1 cellular context compared by ENCODE assay signal in the genomic region with DNA sequence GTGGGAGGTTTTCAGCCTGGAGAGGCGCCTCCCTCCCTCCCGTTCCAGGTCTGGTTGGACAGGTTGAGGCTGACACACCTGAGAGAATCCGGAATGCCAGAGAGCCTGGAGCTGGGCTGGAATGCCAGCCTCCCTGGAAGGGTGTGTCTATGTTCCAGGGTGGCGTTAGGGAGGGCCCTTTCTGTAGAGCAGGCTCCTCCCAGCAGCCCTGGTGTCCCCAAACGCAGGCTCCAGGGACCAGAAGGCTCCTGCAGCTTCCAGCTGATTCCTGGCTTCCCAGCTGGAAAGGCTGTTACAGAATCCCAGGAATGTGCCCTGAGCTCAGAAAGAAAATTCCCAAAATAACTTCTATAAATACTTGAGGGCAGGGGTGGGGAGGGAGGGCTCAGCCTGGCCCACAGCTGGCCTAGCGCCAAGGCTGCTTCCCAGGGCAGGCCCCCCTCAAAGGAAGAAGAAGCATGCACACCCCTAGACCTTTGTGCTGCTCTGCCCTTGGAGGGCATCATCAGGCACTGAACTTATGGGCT.
TF ChIP-seq lines count a peak whose summit lies in the region.

No MANE protein-coding gene starts in this region.

TF ChIP-seq in HepG2, 621 proteins besides CTCF, POLR2A, EP300 and RAD21 (continued from another document and continues in another):
- TF ChIP-seq, protein P1, sequence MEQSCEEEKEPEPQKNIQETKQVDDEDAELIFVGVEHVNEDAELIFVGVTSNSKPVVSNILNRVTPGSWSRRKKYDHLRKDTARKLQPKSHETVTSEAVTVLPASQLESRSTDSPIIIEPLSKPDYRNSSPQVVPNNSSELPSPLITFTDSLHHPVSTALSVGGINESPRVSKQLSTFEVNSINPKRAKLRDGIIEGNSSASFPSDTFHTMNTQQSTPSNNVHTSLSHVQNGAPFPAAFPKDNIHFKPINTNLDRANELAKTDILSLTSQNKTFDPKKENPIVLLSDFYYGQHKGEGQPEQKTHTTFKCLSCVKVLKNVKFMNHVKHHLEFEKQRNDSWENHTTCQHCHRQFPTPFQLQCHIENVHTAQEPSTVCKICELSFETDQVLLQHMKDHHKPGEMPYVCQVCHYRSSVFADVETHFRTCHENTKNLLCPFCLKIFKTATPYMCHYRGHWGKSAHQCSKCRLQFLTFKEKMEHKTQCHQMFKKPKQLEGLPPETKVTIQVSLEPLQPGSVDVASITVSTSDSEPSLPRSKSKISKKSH (CRISPR knock-in tag; IDR thresholded peaks at IDR 0.05; ENCODE audit: borderline replicate concordance), result no peak
- TF ChIP-seq RBFOX2 (IDR thresholded peaks at IDR 0.05; ENCODE audit: low read depth, low read length) (no peak), HES4 (CRISPR knock-in tag; IDR thresholded peaks at IDR 0.05; ENCODE audit: borderline replicate concordance) (no peak), FOSL2 (CRISPR knock-in tag; IDR thresholded peaks at IDR 0.05) (peak; percentile 7), PHF5A (CRISPR knock-in tag; IDR thresholded peaks at IDR 0.05; ENCODE audit: low read depth, unreplicated experiment) (peak; percentile 25), NFIC (IDR thresholded peaks at IDR 0.05; ENCODE audit: low read length) (0 out of 2 replicates have a peak, but pooled peaks have one; percentile 22), MED13 (CRISPR knock-in tag; IDR thresholded peaks at IDR 0.05) (no peak), SAP130 (CRISPR knock-in tag; IDR thresholded peaks at IDR 0.05; ENCODE audit: low read depth) (peak; percentile 57), HMG20B (CRISPR knock-in tag; conservative IDR thresholded peaks at IDR 0.05) (0 out of 2 replicates have a peak, but pooled peaks have one; percentile 18), ZNF331 (CRISPR knock-in tag; IDR thresholded peaks at IDR 0.05) (peak; percentile 48; the same call in 1 of the 2 replicates), HDAC1 (CRISPR knock-in tag; IDR thresholded peaks at IDR 0.05) (peak; percentile 75; the same call in 1 of the 2 replicates), ETV6 (CRISPR knock-in tag; conservative IDR thresholded peaks at IDR 0.05) (0 out of 2 replicates have a peak, but pooled peaks have one; percentile 31), NR2C2 (CRISPR knock-in tag; IDR thresholded peaks at IDR 0.05; ENCODE audit: borderline replicate concordance) (peak; percentile 27; the same call in 1 of the 2 replicates), ZSCAN25 (CRISPR knock-in tag; IDR thresholded peaks at IDR 0.05) (peak; percentile 100), ZNF674 (CRISPR knock-in tag; IDR thresholded peaks at IDR 0.05; ENCODE audit: low read depth) (no peak), SMARCC2 (IDR thresholded peaks at IDR 0.05) (no peak), SRF (IDR thresholded peaks at IDR 0.05; ENCODE audit: low read depth, low read length) (no peak), SOX5 (CRISPR knock-in tag; IDR thresholded peaks at IDR 0.05; ENCODE audit: borderline replicate concordance) (peak; percentile 44; the same call in 1 of the 2 replicates), MTF1 (CRISPR knock-in tag; IDR thresholded peaks at IDR 0.05) (no peak), ATF7-NPFF (CRISPR knock-in tag; IDR thresholded peaks at IDR 0.05; ENCODE audit: low read depth) (0 out of 2 replicates have a peak, but pooled peaks have one; percentile 4), IRX3 (CRISPR knock-in tag; IDR thresholded peaks at IDR 0.05; ENCODE audit: borderline replicate concordance, low read depth) (no peak), ZBTB38 (CRISPR knock-in tag; IDR thresholded peaks at IDR 0.05) (0 out of 2 replicates have a peak, but pooled peaks have one; percentile 51), SOX13 (IDR thresholded peaks at IDR 0.05) (no peak), SOX13 (CRISPR knock-in tag; conservative IDR thresholded peaks at IDR 0.05 in 1 of 2, IDR thresholded peaks at IDR 0.05 in 1 of 2) (peak in 1 of 2 experiments; percentile 66; a peak in 2 of 4 replicates)
- TF ChIP-seq, protein P2, sequence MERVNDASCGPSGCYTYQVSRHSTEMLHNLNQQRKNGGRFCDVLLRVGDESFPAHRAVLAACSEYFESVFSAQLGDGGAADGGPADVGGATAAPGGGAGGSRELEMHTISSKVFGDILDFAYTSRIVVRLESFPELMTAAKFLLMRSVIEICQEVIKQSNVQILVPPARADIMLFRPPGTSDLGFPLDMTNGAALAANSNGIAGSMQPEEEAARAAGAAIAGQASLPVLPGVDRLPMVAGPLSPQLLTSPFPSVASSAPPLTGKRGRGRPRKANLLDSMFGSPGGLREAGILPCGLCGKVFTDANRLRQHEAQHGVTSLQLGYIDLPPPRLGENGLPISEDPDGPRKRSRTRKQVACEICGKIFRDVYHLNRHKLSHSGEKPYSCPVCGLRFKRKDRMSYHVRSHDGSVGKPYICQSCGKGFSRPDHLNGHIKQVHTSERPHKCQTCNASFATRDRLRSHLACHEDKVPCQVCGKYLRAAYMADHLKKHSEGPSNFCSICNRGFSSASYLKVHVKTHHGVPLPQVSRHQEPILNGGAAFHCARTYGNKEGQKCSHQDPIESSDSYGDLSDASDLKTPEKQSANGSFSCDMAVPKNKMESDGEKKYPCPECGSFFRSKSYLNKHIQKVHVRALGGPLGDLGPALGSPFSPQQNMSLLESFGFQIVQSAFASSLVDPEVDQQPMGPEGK (CRISPR knock-in tag; IDR thresholded peaks at IDR 0.05), result peak; percentile 83; the same call in 1 of the 2 replicates
- TF ChIP-seq, protein P3, sequence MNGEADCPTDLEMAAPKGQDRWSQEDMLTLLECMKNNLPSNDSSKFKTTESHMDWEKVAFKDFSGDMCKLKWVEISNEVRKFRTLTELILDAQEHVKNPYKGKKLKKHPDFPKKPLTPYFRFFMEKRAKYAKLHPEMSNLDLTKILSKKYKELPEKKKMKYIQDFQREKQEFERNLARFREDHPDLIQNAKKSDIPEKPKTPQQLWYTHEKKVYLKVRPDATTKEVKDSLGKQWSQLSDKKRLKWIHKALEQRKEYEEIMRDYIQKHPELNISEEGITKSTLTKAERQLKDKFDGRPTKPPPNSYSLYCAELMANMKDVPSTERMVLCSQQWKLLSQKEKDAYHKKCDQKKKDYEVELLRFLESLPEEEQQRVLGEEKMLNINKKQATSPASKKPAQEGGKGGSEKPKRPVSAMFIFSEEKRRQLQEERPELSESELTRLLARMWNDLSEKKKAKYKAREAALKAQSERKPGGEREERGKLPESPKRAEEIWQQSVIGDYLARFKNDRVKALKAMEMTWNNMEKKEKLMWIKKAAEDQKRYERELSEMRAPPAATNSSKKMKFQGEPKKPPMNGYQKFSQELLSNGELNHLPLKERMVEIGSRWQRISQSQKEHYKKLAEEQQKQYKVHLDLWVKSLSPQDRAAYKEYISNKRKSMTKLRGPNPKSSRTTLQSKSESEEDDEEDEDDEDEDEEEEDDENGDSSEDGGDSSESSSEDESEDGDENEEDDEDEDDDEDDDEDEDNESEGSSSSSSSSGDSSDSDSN (CRISPR knock-in tag; IDR thresholded peaks at IDR 0.05), result no peak
- TF ChIP-seq, protein P4, sequence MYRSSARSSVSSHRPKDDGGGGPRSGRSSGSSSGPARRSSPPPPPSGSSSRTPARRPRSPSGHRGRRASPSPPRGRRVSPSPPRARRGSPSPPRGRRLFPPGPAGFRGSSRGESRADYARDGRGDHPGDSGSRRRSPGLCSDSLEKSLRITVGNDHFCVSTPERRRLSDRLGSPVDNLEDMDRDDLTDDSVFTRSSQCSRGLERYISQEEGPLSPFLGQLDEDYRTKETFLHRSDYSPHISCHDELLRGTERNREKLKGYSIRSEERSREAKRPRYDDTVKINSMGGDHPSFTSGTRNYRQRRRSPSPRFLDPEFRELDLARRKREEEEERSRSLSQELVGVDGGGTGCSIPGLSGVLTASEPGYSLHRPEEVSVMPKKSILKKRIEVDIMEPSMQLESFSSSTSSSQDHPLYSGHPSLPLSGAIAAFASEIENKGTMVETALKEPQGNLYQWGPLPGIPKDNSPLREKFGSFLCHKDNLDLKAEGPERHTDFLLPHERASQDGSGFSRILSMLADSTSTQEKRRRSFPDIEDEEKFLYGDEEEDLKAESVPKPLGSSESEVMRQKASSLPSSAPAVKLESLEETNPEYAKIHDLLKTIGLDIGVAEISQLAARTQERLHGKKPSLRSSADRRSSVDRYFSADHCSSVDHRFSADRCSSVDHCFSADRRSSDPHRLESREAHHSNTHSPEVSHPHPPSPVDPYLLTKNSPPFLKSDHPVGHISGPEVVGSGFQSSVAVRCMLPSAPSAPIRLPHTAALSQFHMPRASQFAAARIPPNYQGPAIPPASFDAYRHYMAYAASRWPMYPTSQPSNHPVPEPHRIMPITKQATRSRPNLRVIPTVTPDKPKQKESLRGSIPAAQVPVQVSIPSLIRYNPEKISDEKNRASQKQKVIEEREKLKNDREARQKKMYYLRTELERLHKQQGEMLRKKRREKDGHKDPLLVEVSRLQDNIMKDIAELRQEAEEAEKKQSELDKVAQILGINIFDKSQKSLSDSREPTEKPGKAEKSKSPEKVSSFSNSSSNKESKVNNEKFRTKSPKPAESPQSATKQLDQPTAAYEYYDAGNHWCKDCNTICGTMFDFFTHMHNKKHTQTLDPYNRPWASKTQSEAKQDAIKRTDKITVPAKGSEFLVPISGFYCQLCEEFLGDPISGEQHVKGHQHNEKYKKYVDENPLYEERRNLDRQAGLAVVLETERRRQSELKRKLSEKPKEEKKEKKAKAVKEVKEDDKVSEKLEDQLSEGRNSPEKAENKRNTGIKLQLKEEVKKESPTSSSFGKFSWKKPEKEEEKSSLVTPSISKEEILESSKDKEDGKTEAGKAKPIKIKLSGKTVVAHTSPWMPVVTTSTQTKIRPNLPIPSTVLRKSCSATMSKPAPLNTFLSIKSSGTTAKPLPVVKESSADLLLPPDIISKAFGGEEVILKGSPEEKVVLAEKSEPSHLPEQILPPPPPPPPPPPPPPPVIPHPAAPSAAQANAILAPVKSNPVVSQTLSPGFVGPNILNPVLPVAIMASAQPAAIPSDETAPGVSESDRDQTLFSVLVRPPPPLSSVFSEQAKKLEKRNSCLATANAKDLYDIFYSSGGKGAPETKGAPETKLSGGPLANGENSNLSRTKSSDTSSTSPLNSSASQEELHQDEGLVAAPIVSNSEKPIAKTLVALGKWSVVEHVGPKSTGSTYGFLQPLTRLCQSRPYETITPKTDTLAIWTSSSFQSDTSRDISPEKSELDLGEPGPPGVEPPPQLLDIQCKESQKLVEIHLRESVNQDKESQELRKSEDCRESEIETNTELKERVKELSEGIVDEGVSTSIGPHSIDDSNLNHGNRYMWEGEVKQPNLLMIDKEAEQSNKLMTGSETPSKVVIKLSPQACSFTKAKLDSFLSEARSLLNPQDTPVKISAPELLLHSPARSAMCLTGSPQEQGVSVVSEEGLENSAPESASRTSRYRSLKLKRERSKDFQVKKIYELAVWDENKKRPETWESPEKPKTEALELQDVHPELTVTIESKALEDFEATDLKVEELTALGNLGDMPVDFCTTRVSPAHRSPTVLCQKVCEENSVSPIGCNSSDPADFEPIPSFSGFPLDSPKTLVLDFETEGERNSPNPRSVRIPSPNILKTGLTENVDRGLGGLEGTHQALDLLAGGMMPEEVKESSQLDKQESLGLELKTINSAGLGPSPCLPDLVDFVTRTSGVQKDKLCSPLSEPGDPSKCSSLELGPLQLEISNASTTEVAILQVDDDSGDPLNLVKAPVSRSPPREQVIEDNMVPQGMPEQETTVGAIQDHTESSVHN (CRISPR knock-in tag; IDR thresholded peaks at IDR 0.05), result no peak
- TF ChIP-seq, protein P5, sequence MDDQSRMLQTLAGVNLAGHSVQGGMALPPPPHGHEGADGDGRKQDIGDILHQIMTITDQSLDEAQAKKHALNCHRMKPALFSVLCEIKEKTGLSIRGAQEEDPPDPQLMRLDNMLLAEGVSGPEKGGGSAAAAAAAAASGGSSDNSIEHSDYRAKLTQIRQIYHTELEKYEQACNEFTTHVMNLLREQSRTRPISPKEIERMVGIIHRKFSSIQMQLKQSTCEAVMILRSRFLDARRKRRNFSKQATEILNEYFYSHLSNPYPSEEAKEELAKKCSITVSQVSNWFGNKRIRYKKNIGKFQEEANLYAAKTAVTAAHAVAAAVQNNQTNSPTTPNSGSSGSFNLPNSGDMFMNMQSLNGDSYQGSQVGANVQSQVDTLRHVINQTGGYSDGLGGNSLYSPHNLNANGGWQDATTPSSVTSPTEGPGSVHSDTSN (CRISPR knock-in tag; IDR thresholded peaks at IDR 0.05; ENCODE audit: borderline replicate concordance), result no peak
- TF ChIP-seq, protein P6, sequence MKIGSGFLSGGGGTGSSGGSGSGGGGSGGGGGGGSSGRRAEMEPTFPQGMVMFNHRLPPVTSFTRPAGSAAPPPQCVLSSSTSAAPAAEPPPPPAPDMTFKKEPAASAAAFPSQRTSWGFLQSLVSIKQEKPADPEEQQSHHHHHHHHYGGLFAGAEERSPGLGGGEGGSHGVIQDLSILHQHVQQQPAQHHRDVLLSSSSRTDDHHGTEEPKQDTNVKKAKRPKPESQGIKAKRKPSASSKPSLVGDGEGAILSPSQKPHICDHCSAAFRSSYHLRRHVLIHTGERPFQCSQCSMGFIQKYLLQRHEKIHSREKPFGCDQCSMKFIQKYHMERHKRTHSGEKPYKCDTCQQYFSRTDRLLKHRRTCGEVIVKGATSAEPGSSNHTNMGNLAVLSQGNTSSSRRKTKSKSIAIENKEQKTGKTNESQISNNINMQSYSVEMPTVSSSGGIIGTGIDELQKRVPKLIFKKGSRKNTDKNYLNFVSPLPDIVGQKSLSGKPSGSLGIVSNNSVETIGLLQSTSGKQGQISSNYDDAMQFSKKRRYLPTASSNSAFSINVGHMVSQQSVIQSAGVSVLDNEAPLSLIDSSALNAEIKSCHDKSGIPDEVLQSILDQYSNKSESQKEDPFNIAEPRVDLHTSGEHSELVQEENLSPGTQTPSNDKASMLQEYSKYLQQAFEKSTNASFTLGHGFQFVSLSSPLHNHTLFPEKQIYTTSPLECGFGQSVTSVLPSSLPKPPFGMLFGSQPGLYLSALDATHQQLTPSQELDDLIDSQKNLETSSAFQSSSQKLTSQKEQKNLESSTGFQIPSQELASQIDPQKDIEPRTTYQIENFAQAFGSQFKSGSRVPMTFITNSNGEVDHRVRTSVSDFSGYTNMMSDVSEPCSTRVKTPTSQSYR (CRISPR knock-in tag; IDR thresholded peaks at IDR 0.05; ENCODE audit: borderline replicate concordance), result peak; percentile 7; the same call in 1 of the 2 replicates
- TF ChIP-seq, protein P7, sequence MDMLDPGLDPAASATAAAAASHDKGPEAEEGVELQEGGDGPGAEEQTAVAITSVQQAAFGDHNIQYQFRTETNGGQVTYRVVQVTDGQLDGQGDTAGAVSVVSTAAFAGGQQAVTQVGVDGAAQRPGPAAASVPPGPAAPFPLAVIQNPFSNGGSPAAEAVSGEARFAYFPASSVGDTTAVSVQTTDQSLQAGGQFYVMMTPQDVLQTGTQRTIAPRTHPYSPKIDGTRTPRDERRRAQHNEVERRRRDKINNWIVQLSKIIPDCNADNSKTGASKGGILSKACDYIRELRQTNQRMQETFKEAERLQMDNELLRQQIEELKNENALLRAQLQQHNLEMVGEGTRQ (IDR thresholded peaks at IDR 0.05; ENCODE audit: low read depth, low read length), result no peak
- TF ChIP-seq, protein P7 (CRISPR knock-in tag; IDR thresholded peaks at IDR 0.05; ENCODE audit: borderline replicate concordance), result no peak
- TF ChIP-seq, protein P8, sequence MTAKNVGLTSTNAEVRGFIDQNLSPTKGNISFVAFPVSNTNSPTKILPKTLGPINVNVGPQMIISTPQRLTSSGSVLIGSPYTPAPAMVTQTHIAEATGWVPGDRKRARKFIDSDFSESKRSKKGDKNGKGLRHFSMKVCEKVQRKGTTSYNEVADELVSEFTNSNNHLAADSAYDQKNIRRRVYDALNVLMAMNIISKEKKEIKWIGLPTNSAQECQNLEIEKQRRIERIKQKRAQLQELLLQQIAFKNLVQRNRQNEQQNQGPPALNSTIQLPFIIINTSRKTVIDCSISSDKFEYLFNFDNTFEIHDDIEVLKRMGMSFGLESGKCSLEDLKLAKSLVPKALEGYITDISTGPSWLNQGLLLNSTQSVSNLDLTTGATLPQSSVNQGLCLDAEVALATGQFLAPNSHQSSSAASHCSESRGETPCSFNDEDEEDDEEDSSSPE (CRISPR knock-in tag; IDR thresholded peaks at IDR 0.05), result no peak
